ENCODE assay signal across 13 cellular contexts in genomic region chr5:122985954-122986721, GRCh38. TPM values are rescaled to one million over a fixed set of nuclear protein-coding genes. Genes with fewer than 3 reads are reported as not detected.
A peak's percentile ranks its signal among the peaks of the same experiment; 100 is the strongest.
DNase-seq lines count a peak whose midpoint lies in the region; ATAC-seq and TF ChIP-seq lines count a peak whose summit lies in the region.
"Had no signal": no experiment of that assay in that cellular context is flagged by ENCODE, and none has a peak within 500 bp of the region (broad histone marks: within the 10 kb centered on the region; RNA-seq: fewer than 3 reads in every experiment).

No MANE protein-coding gene starts in this region.

- H2AFZ ChIP-seq in mammary epithelial cell (ENCODE audit: low read depth, low read length), result no peak overlapping the region

- no peak overlapping the region for H3K27ac Mint-ChIP-seq in memory B cell

- intact Hi-C loops in mammary epithelial cell (cut with micrococcal nuclease), result no loop called here

- no peaks in the 10 kb centered on the region for H3K9me3 Mint-ChIP-seq in memory B cell

- WGBS in mammary epithelial cell (ENCODE audit: low coverage, missing lambda C conversion rate), result 94% methylated on average over 2 of the region's 2 CpGs
- WGBS in suprapubic skin, result 89% methylated on average over 2 of the region's 2 CpGs

- no peaks in the 10 kb centered on the region for H3K36me3 Mint-ChIP-seq in memory B cell

- H4K20me1 ChIP-seq in mammary epithelial cell (ENCODE audit: insufficient read depth, low read length), result no peaks in the 10 kb centered on the region

- ATAC-seq in GM19035 (IDR thresholded peaks at IDR 0.05; ENCODE audit: unreplicated experiment) (peak; percentile 92), GM21786 (IDR thresholded peaks at IDR 0.05; ENCODE audit: unreplicated experiment) (peak; percentile 91), HG03280 (IDR thresholded peaks at IDR 0.05; ENCODE audit: unreplicated experiment) (peak; percentile 86), memory B cell (ENCODE audit: low read depth) (peak; percentile 78)
- ATAC-seq: HCT116 had no signal

- no peak for TF ChIP-seq EP300 in suprapubic skin (IDR thresholded peaks at IDR 0.05)

- no peak overlapping the region for H3K4me3 ChIP-seq in mammary epithelial cell (replicated peaks in 1 of 3; ENCODE audit: insufficient read depth in 1 of 3, low read depth in 2 of 3, low read length in 3 of 3)
- no peak overlapping the region for H3K4me3 ChIP-seq in suprapubic skin

- TF ChIP-seq CTCF in mammary epithelial cell (conservative IDR thresholded peaks at IDR 0.05 in 1 of 2, IDR thresholded peaks at IDR 0.05 in 1 of 2; ENCODE audit: extremely low read depth in 1 of 2, insufficient read depth in 1 of 2, low read depth in 1 of 2, low read length in 2 of 2), result no peak
- no peak for TF ChIP-seq CTCF in suprapubic skin (IDR thresholded peaks at IDR 0.05)

- no peaks in the 10 kb centered on the region for H3K27me3 Mint-ChIP-seq in memory B cell

- peaks cover 14% of the 10 kb centered on the region for H3K4me1 Mint-ChIP-seq in memory B cell

- peaks cover 3% of the 10 kb centered on the region for H3K36me3 ChIP-seq in mammary epithelial cell (ENCODE audit: insufficient read depth, low read length)
- H3K36me3 ChIP-seq in suprapubic skin, result no peaks in the 10 kb centered on the region

- CTCF ChIA-PET in mammary epithelial cell (lab: Charles Lee; ENCODE audit: low non-redundant PET), result no interaction called here

- dilution Hi-C loops in mammary epithelial cell (cut with HindIII; ENCODE audit: low sequenced_read_pairs), result no loop called here

- TF ChIP-seq POLR2A in suprapubic skin (IDR thresholded peaks at IDR 0.05), result no peak

- no TSS peak for BruUV-seq in mammary epithelial cell (replicated peaks; lab: Mats Ljungman, UMichigan)

- in situ Hi-C loops in mammary epithelial cell (cut with MboI; ENCODE audit: low sequenced_read_pairs in 2 of 2), result no loop called here

- DNase-seq in memory B cell (ENCODE audit: low spot score in 2 of 2), result peak in 1 of 2 donors; percentile 3
- DNase-seq in mammary epithelial cell, result no peak
- DNase-seq in suprapubic skin (ENCODE audit: low spot score in 2 of 2), result no peak
- DNase-seq in NCI-H2227 treated with DMSO at 0.1 percent for 48 hours (lab: John Stamatoyannopoulos, UW), result no peak
- no peak for DNase-seq in cerebellar nuclear complex (lab: John Stamatoyannopoulos, UW)
- DNase-seq: activated naive CD4-positive, alpha-beta T cell treated with Interleukin-2 at 50 U/mL for 16 hours; cortex of kidney; DMS 273 treated with DMSO at 0.1 percent for 48 hours had no signal

- H3K27me3 ChIP-seq in mammary epithelial cell (ENCODE audit: insufficient read depth, low read length) (no peaks in the 10 kb centered on the region), suprapubic skin (no peaks in the 10 kb centered on the region)

- no peaks in the 10 kb centered on the region for H3K9me3 ChIP-seq in mammary epithelial cell (replicated peaks; ENCODE audit: insufficient read depth, low read length)
- H3K9me3 ChIP-seq in suprapubic skin, result no peaks in the 10 kb centered on the region

- H3K9ac ChIP-seq in mammary epithelial cell (ENCODE audit: insufficient read depth, low read length), result no peak overlapping the region

- H3K79me2 ChIP-seq in mammary epithelial cell (ENCODE audit: insufficient read depth, low read length), result no peaks in the 10 kb centered on the region

- H3K4me3 Mint-ChIP-seq in memory B cell, result no peak overlapping the region

- no peak overlapping the region for H3K4me2 ChIP-seq in mammary epithelial cell (ENCODE audit: insufficient read depth, low read depth, low read length)

- no peaks in the 10 kb centered on the region for H3K4me1 ChIP-seq in mammary epithelial cell (ENCODE audit: insufficient read depth, low read length)
- no peaks in the 10 kb centered on the region for H3K4me1 ChIP-seq in suprapubic skin

- H3K27ac ChIP-seq in mammary epithelial cell (ENCODE audit: insufficient read depth, low read depth, low read length) (no peak overlapping the region), suprapubic skin (no peak overlapping the region)
- H3K27ac ChIP-seq: VCaP had no signal

RNA-seq across cellular contexts. Expression of gene PPIC, which starts 50.4 kb away (rescaled TPM):
- total RNA-seq in mammary epithelial cell (10 to 100 TPM; 26.5 to 31.0 TPM), suprapubic skin (10 to 100 TPM in 2 of 4 donors, 1 to 10 TPM in 2; 8.9 to 25.3 (median 10.9) TPM)
- polyA plus RNA-seq in mammary epithelial cell, result 38.7 TPM
- polyA minus RNA-seq in mammary epithelial cell, result 46.7 TPM
